ENCODE assay signal across 8 cellular contexts in genomic region chr4:40309250-40309774, GRCh38. TPM values are rescaled to one million over a fixed set of nuclear protein-coding genes. Genes with fewer than 3 reads are reported as not detected.
DNase-seq lines count a peak whose midpoint lies in the region; ATAC-seq and TF ChIP-seq lines count a peak whose summit lies in the region.

No MANE protein-coding gene starts in this region.

- peaks cover 5% of the 10 kb centered on the region for H3K36me3 Mint-ChIP-seq in activated CD4-positive, alpha-beta T cell treated with anti-CD3 and anti-CD28 coated beads, Interleukin-2, amount 10 ng/mL, durations not matched to agents 24 days and 14 days (ENCODE audit: low read depth)
- no peaks in the 10 kb centered on the region for H3K36me3 Mint-ChIP-seq in mesothelial cell of epicardium

- peaks cover 5% of the 10 kb centered on the region for H3K9me3 Mint-ChIP-seq in activated CD4-positive, alpha-beta T cell treated with anti-CD3 and anti-CD28 coated beads, Interleukin-2, amount 10 ng/mL, durations not matched to agents 24 days and 14 days
- peaks cover 5% of the 10 kb centered on the region for H3K9me3 Mint-ChIP-seq in mesothelial cell of epicardium

- intact Hi-C loops in activated CD4-positive, alpha-beta T cell treated with anti-CD3 and anti-CD28 coated beads, Interleukin-2, amount 10 ng/mL, durations not matched to agents 24 days and 14 days (cut with micrococcal nuclease): loop anchor here (1.0 to 10.0 kb wide), 6 partner anchors 25 to 845 kb away; partner anchors contain the start of gene N4BP2

- TF ChIP-seq CTCF in mesothelial cell of epicardium (IDR thresholded peaks at IDR 0.05; ENCODE audit: unreplicated experiment): peak; percentile 78

- DNase-seq in activated CD4-positive, alpha-beta T cell treated with anti-CD3 and anti-CD28 coated beads, Interleukin-2, amount 10 ng/mL, durations not matched to agents 24 days and 14 days: peak; percentile 96
- DNase-seq in effector CD4-positive, alpha-beta T cell: peak; percentile 91
- peak; percentile 67 to 90 for DNase-seq in mesothelial cell of epicardium (ENCODE audit: low spot score in 2 of 2, unreplicated experiment in 2 of 2)
- DNase-seq in stimulated activated CD8-positive, alpha-beta memory T cell treated with anti-CD3 and anti-CD28 coated beads, Interleukin-4, amount 100 ng/mL, for 4 hours (ENCODE audit: low read depth in 2 of 2, low spot score in 1 of 2): peak; percentile 73 to 92
- DNase-seq in NCI-H774 (lab: John Stamatoyannopoulos, UW): no peak
- DNase-seq in NCI-H1417 (lab: John Stamatoyannopoulos, UW): no peak

- ATAC-seq in GM18870 (IDR thresholded peaks at IDR 0.05; ENCODE audit: unreplicated experiment) (peak; percentile 31), HG03558 (IDR thresholded peaks at IDR 0.05; ENCODE audit: extremely low read depth, unreplicated experiment) (peak; percentile 15)

- peak overlapping the region; percentile 73 for H3K4me3 Mint-ChIP-seq in activated CD4-positive, alpha-beta T cell treated with anti-CD3 and anti-CD28 coated beads, Interleukin-2, amount 10 ng/mL, durations not matched to agents 24 days and 14 days
- H3K4me3 Mint-ChIP-seq in mesothelial cell of epicardium: peak overlapping the region; percentile 14

- H3K27me3 Mint-ChIP-seq in activated CD4-positive, alpha-beta T cell treated with anti-CD3 and anti-CD28 coated beads, Interleukin-2, amount 10 ng/mL, durations not matched to agents 24 days and 14 days: no peaks in the 10 kb centered on the region
- no peaks in the 10 kb centered on the region for H3K27me3 Mint-ChIP-seq in mesothelial cell of epicardium (ENCODE audit: low read depth)

- peaks cover 81% of the 10 kb centered on the region for H3K4me1 Mint-ChIP-seq in activated CD4-positive, alpha-beta T cell treated with anti-CD3 and anti-CD28 coated beads, Interleukin-2, amount 10 ng/mL, durations not matched to agents 24 days and 14 days
- peaks cover 27% of the 10 kb centered on the region for H3K4me1 Mint-ChIP-seq in mesothelial cell of epicardium

- H3K27ac Mint-ChIP-seq in activated CD4-positive, alpha-beta T cell treated with anti-CD3 and anti-CD28 coated beads, Interleukin-2, amount 10 ng/mL, durations not matched to agents 24 days and 14 days: peak overlapping the region; percentile 98
- peak overlapping the region; percentile 43 for H3K27ac Mint-ChIP-seq in mesothelial cell of epicardium

RNA-seq across cellular contexts. Expression of gene CHRNA9, which starts 25.8 kb away (rescaled TPM):
- total RNA-seq in activated CD4-positive, alpha-beta T cell treated with anti-CD3 and anti-CD28 coated beads, Interleukin-2, amount 10 ng/mL, durations not matched to agents 24 days and 14 days: not detected in 2 replicates
- not detected in 3 replicates for total RNA-seq in mesothelial cell of epicardium

Comparison
In these comparisons a context has a peak if more than half of its experiments do, and no peak if none do; other contexts are left out.
1. DNase-seq: peak in activated CD4-positive, alpha-beta T cell treated with anti-CD3 and anti-CD28 coated beads, Interleukin-2, amount 10 ng/mL, durations not matched to agents 24 days and 14 days (single experiment), effector CD4-positive, alpha-beta T cell (single experiment), mesothelial cell of epicardium (2 of 2) and stimulated activated CD8-positive, alpha-beta memory T cell treated with anti-CD3 and anti-CD28 coated beads, Interleukin-4, amount 100 ng/mL, for 4 hours (2 of 2); none in NCI-H774 (single experiment) and NCI-H1417 (0 of 3).